2 cellular contexts compared by ENCODE assay signal in genomic region chr16:68739964-68740627, GRCh38.
TF ChIP-seq lines count a peak whose summit lies in the region.

No MANE protein-coding gene starts in this region.

TF ChIP-seq in K562, 482 proteins besides CTCF, POLR2A, EP300 and RAD21 (continued from another document):
- no peak for TF ChIP-seq CREB5 (CRISPR knock-in tag; IDR thresholded peaks at IDR 0.05)

TF ChIP-seq in HepG2, 621 proteins besides CTCF, POLR2A, EP300 and RAD21 (continued from another document and continues in another):
- no peak for TF ChIP-seq LCORL (IDR thresholded peaks at IDR 0.05)
- peak; percentile 65; the same call in 1 of the 2 replicates for TF ChIP-seq LCORL (CRISPR knock-in tag; IDR thresholded peaks at IDR 0.05)
- no peak for TF ChIP-seq IKZF1 (IDR thresholded peaks at IDR 0.05)
- TF ChIP-seq ZNF660 (CRISPR knock-in tag; IDR thresholded peaks at IDR 0.05; ENCODE audit: borderline replicate concordance, low read depth), result no peak
- TF ChIP-seq YY1 (IDR thresholded peaks at IDR 0.05; ENCODE audit: insufficient read depth, insufficient replicate concordance, low read depth, low read length), result no peak
- TF ChIP-seq FOXC1 (CRISPR knock-in tag; IDR thresholded peaks at IDR 0.05; ENCODE audit: borderline replicate concordance), result 0 out of 2 replicates have a peak, but pooled peaks have one; percentile 51
- peak; percentile 43; the same call in 1 of the 2 replicates for TF ChIP-seq HOMEZ (CRISPR knock-in tag; IDR thresholded peaks at IDR 0.05; ENCODE audit: low read depth)
- TF ChIP-seq ZSCAN22 (CRISPR knock-in tag; IDR thresholded peaks at IDR 0.05), result peak; percentile 19; the same call in 1 of the 2 replicates
- TF ChIP-seq IKZF5 (CRISPR knock-in tag; IDR thresholded peaks at IDR 0.05), result peak; percentile 94
- 0 out of 2 replicates have a peak, but pooled peaks have one; percentile 54 for TF ChIP-seq ATF1 (CRISPR knock-in tag; IDR thresholded peaks at IDR 0.05)
- no peak for TF ChIP-seq ZNF777 (CRISPR knock-in tag; IDR thresholded peaks at IDR 0.05)
- no peak for TF ChIP-seq ZNF101 (CRISPR knock-in tag; IDR thresholded peaks at IDR 0.05; ENCODE audit: borderline replicate concordance, low read depth)
- peak; percentile 69 for TF ChIP-seq HDAC2 (CRISPR knock-in tag; IDR thresholded peaks at IDR 0.05)
- peak; percentile 30; the same call in 1 of the 2 replicates for TF ChIP-seq ZNF614 (CRISPR knock-in tag; IDR thresholded peaks at IDR 0.05; ENCODE audit: borderline replicate concordance)
- no peak for TF ChIP-seq ZSCAN12 (CRISPR knock-in tag; IDR thresholded peaks at IDR 0.05)
- peak; percentile 37; the same call in 1 of the 2 replicates for TF ChIP-seq HOXA3 (CRISPR knock-in tag; IDR thresholded peaks at IDR 0.05)
- no peak for TF ChIP-seq USF2 (IDR thresholded peaks at IDR 0.05; ENCODE audit: low read depth, low read length)
- TF ChIP-seq USF2 (CRISPR knock-in tag; IDR thresholded peaks at IDR 0.05; ENCODE audit: borderline replicate concordance), result no peak
- TF ChIP-seq ZNF33B (CRISPR knock-in tag; IDR thresholded peaks at IDR 0.05), result no peak
- 0 out of 2 replicates have a peak, but pooled peaks have one; percentile 41 for TF ChIP-seq ERF (CRISPR knock-in tag; IDR thresholded peaks at IDR 0.05)
- TF ChIP-seq FOXP4 (CRISPR knock-in tag; IDR thresholded peaks at IDR 0.05), result peak; percentile 27; the same call in 1 of the 2 replicates
- TF ChIP-seq ZBED4 (CRISPR knock-in tag; IDR thresholded peaks at IDR 0.05; ENCODE audit: borderline replicate concordance), result no peak
- no peak for TF ChIP-seq ZFP36L1 (CRISPR knock-in tag; IDR thresholded peaks at IDR 0.05)
- TF ChIP-seq AHDC1 (CRISPR knock-in tag; IDR thresholded peaks at IDR 0.05; ENCODE audit: borderline replicate concordance), result peak; percentile 64; the same call in 1 of the 2 replicates
- TF ChIP-seq ZNF800 (CRISPR knock-in tag; IDR thresholded peaks at IDR 0.05), result peak; percentile 35; the same call in 1 of the 2 replicates
- TF ChIP-seq ARHGAP35 (CRISPR knock-in tag; IDR thresholded peaks at IDR 0.05; ENCODE audit: borderline replicate concordance), result no peak
- TF ChIP-seq ZNF264 (CRISPR knock-in tag; IDR thresholded peaks at IDR 0.05), result peak; percentile 23; the same call in 1 of the 2 replicates
- TF ChIP-seq ZBTB49 (CRISPR knock-in tag; IDR thresholded peaks at IDR 0.05; ENCODE audit: borderline replicate concordance), result no peak
- TF ChIP-seq NCOR1 (IDR thresholded peaks at IDR 0.05; ENCODE audit: borderline replicate concordance, low read length), result peak; percentile 81; the same call in 1 of the 2 replicates
- TF ChIP-seq ZNF556 (CRISPR knock-in tag; IDR thresholded peaks at IDR 0.05; ENCODE audit: borderline replicate concordance), result peak; percentile 25; the same call in 1 of the 2 replicates
- TF ChIP-seq PAF1 (CRISPR knock-in tag; IDR thresholded peaks at IDR 0.05), result no peak
- TF ChIP-seq ZMYM4 (CRISPR knock-in tag; IDR thresholded peaks at IDR 0.05), result peak; percentile 38; the same call in 1 of the 2 replicates
- TF ChIP-seq TFDP1 (CRISPR knock-in tag; IDR thresholded peaks at IDR 0.05; ENCODE audit: borderline replicate concordance), result 0 out of 2 replicates have a peak, but pooled peaks have one; percentile 31
- TF ChIP-seq MBNL3 (CRISPR knock-in tag; conservative IDR thresholded peaks at IDR 0.05), result no peak
